Comparison of ENCODE assay signal across 22 cellular contexts in genomic region chr7:45296748-45297147, GRCh38.
DNase-seq lines count a peak whose midpoint lies in the region; ATAC-seq, FAIRE-seq and TF ChIP-seq lines count a peak whose summit lies in the region.
"Had no signal": no experiment of that assay in that cellular context is flagged by ENCODE, and none has a peak within 500 bp of the region (broad histone marks: within the 10 kb centered on the region; RNA-seq: fewer than 3 reads in every experiment).

No MANE protein-coding gene starts in this region.

- no peak overlapping the region for H4K5ac ChIP-seq in IMR-90 (ENCODE audit: low read depth, low read length)

- H3K9ac ChIP-seq in IMR-90 (ENCODE audit: low read depth, low read length) (no peak overlapping the region), K562 (ENCODE audit: insufficient read depth in 1 of 2, low read depth in 2 of 2, low read length in 2 of 2) (no peak overlapping the region)
- H3K9ac ChIP-seq: BLaER1 treated with 17β-estradiol and CSF1 and Interleukin-3, amounts not matched to agents 10 nM and 100 nM had no signal

- H3K4me3 ChIP-seq in A549 (no peak overlapping the region), IMR-90 (ENCODE audit: insufficient read depth, low read depth, low read length) (no peak overlapping the region), K562 (no peak overlapping the region), GM23338 (no peak overlapping the region)
- H3K4me3 ChIP-seq: BLaER1 treated with 17β-estradiol and CSF1 and Interleukin-3, amounts not matched to agents 10 nM and 100 nM had no signal

- H3K18ac ChIP-seq in IMR-90 (ENCODE audit: low read depth, low read length), result no peak overlapping the region

- no TSS peak for BruUV-seq in IMR-90 (replicated peaks; lab: Mats Ljungman, UMichigan)
- BruUV-seq in K562 (replicated peaks; lab: Mats Ljungman, UMichigan), result no TSS peak

- H3K4me1 ChIP-seq in A549, result no peaks in the 10 kb centered on the region
- H3K4me1 ChIP-seq in IMR-90 (ENCODE audit: control insufficient read depth, insufficient read depth, low read length), result no peaks in the 10 kb centered on the region
- no peaks in the 10 kb centered on the region for H3K4me1 ChIP-seq in K562 (replicated peaks in 1 of 2; ENCODE audit: control insufficient read depth in 2 of 2, insufficient read depth in 2 of 2, low read length in 2 of 2)
- no peaks in the 10 kb centered on the region for H3K4me1 ChIP-seq in GM23338 (ENCODE audit: insufficient read depth)
- H3K4me1 ChIP-seq: Caco-2 had no signal

- no peaks in the 10 kb centered on the region; the same call in 1 of the 2 replicates for H3K9me2 ChIP-seq in GM23338 (ENCODE audit: insufficient read depth)

- H2AK9ac ChIP-seq in IMR-90 (replicated peaks; ENCODE audit: low read depth, low read length, poor library complexity), result no peak overlapping the region

- no peaks in the 10 kb centered on the region for H3K79me1 ChIP-seq in IMR-90 (ENCODE audit: low read depth in 1 of 2, low read length in 2 of 2)

- no peak overlapping the region for H2BK15ac ChIP-seq in IMR-90 (ENCODE audit: low read depth, low read length)

- H4K20me1 ChIP-seq in IMR-90 (ENCODE audit: insufficient read depth, low read length) (no peaks in the 10 kb centered on the region), K562 (replicated peaks; ENCODE audit: control insufficient read depth, insufficient read depth, low read length) (no peaks in the 10 kb centered on the region), GM23338 (replicated peaks; ENCODE audit: insufficient read depth) (no peaks in the 10 kb centered on the region)
- H4K20me1 ChIP-seq: BLaER1 treated with 17β-estradiol and CSF1 and Interleukin-3, amounts not matched to agents 10 nM and 100 nM had no signal

- in situ Hi-C loops in IMR-90 (cut with MboI; ENCODE audit: low sequenced_read_pairs) (no loop called here), K562 (cut with MboI) (no loop called here)

- H3K4me2 ChIP-seq in A549, result no peak overlapping the region
- H3K4me2 ChIP-seq in IMR-90 (ENCODE audit: low read depth, low read length), result no peak overlapping the region
- no peak overlapping the region for H3K4me2 ChIP-seq in K562 (ENCODE audit: insufficient read depth, low read length)
- H3K4me2 ChIP-seq in GM23338, result no peak overlapping the region
- H3K4me2 ChIP-seq: BLaER1 treated with 17β-estradiol and CSF1 and Interleukin-3, amounts not matched to agents 10 nM and 100 nM had no signal

- no peak for TF ChIP-seq EP300 in A549 (IDR thresholded peaks at IDR 0.05)
- TF ChIP-seq EP300 in K562 (IDR thresholded peaks at IDR 0.05; ENCODE audit: low read length), result no peak

- H4K8ac ChIP-seq in IMR-90 (ENCODE audit: low read depth in 2 of 2, low read length in 2 of 2), result no peak overlapping the region

- dilution Hi-C loops in IMR-90 (cut with HindIII; ENCODE audit: low sequenced_read_pairs, unreplicated experiment), result no loop called here

- H3K27ac ChIP-seq in A549 (no peak overlapping the region), IMR-90 (ENCODE audit: insufficient read depth, low read length) (no peak overlapping the region), K562 (ENCODE audit: extremely low read depth, low read depth, low read length) (no peak overlapping the region), GM23338 (ENCODE audit: low read depth) (no peak overlapping the region)
- H3K27ac ChIP-seq: BLaER1 treated with 17β-estradiol and CSF1 and Interleukin-3, amounts not matched to agents 10 nM and 100 nM; C4-2B had no signal

- POLR2A ChIA-PET in A549 (lab: Yijun Ruan, JAX), result no interaction called here
- POLR2A ChIA-PET in IMR-90 (lab: Charles Lee; ENCODE audit: unreplicated experiment), result no interaction called here
- POLR2A ChIA-PET in K562 (lab: Yijun Ruan, JAX), result interaction anchor here (1.0 kb wide), 1 partner anchor 12 kb away, joined by 3 read pairs; no protein-coding TSS in a partner anchor
- POLR2A ChIA-PET in activated CD8-positive, alpha-beta T cell treated with anti-CD3 and anti-CD28 coated beads for 36 hours (lab: Charles Lee), result no interaction called here

- TF ChIP-seq POLR2A in A549 (IDR thresholded peaks at IDR 0.05; ENCODE audit: low read length), result no peak
- no peak for TF ChIP-seq POLR2A in IMR-90 (IDR thresholded peaks at IDR 0.05; ENCODE audit: low read depth, low read length)
- TF ChIP-seq POLR2A in K562 (conservative IDR thresholded peaks at IDR 0.05), result no peak

- no peak overlapping the region for H3K56ac ChIP-seq in IMR-90 (ENCODE audit: extremely low read depth, insufficient read depth, low read length)

- no peaks in the 10 kb centered on the region for H3K79me2 ChIP-seq in K562 (ENCODE audit: control insufficient read depth, insufficient read depth, low read length)
- H3K79me2 ChIP-seq in GM23338 (replicated peaks; ENCODE audit: insufficient read depth), result no peaks in the 10 kb centered on the region

- H3K27me3 Mint-ChIP-seq in activated CD8-positive, alpha-beta T cell treated with anti-CD3 and anti-CD28 coated beads for 36 hours, result peaks cover 30% of the 10 kb centered on the region
- peaks cover 3% of the 10 kb centered on the region for H3K27me3 Mint-ChIP-seq in GM23338 (ENCODE audit: insufficient read depth, low read depth, poor library complexity)

- H2AK5ac ChIP-seq in IMR-90 (ENCODE audit: low read depth, low read length), result no peak overlapping the region

- no peak for DNase-seq in A549 (ENCODE audit: low read depth in 1 of 2, low spot score in 1 of 2)
- no peak for DNase-seq in IMR-90
- no peak for DNase-seq in K562 (ENCODE audit: extremely low read depth in 1 of 4, low spot score in 3 of 4)
- DNase-seq in ureter (ENCODE audit: low spot score), result no peak
- DNase-seq in activated CD8-positive, alpha-beta T cell treated with anti-CD3 and anti-CD28 coated beads for 36 hours, result no peak
- DNase-seq in GM23338 (ENCODE audit: low spot score), result no peak
- DNase-seq: 8988T; AML-193; Caco-2; Calu3; CD4-positive, alpha-beta T cell; CD8-positive, alpha-beta T cell; DMS79 treated with DMSO at 0.1 percent for 48 hours; GF-D8 had no signal

- H3K36me3 ChIP-seq in IMR-90 (ENCODE audit: control insufficient read depth, insufficient read depth, low read length), result no peaks in the 10 kb centered on the region
- no peaks in the 10 kb centered on the region for H3K36me3 ChIP-seq in K562 (ENCODE audit: control insufficient read depth, insufficient read depth, low read length)
- H3K36me3 ChIP-seq in GM23338 (ENCODE audit: insufficient read depth), result no peaks in the 10 kb centered on the region
- H3K36me3 ChIP-seq: BLaER1 treated with 17β-estradiol and CSF1 and Interleukin-3, amounts not matched to agents 10 nM and 100 nM had no signal

- H4K91ac ChIP-seq in IMR-90 (ENCODE audit: insufficient read depth, low read depth, low read length), result no peak overlapping the region

- CTCF ChIA-PET in A549 (lab: Yijun Ruan, JAX) (no interaction called here), IMR-90 (lab: Yijun Ruan, JAX) (no interaction called here), K562 (lab: Yijun Ruan, JAX; ENCODE audit: low intra/inter-chr PET ratio) (no interaction called here)
- CTCF ChIA-PET in activated CD8-positive, alpha-beta T cell treated with anti-CD3 and anti-CD28 coated beads for 36 hours (lab: Charles Lee), result no interaction called here

- no peaks in the 10 kb centered on the region for H3K4me1 Mint-ChIP-seq in activated CD8-positive, alpha-beta T cell treated with anti-CD3 and anti-CD28 coated beads for 36 hours (ENCODE audit: low read depth)
- no peaks in the 10 kb centered on the region for H3K4me1 Mint-ChIP-seq in GM23338
- H3K4me1 Mint-ChIP-seq: B cell had no signal

- H3K27me3 ChIP-seq in IMR-90 (ENCODE audit: control insufficient read depth, insufficient read depth, low read length) (no peaks in the 10 kb centered on the region; the same call in 1 of the 2 replicates), K562 (ENCODE audit: control insufficient read depth in 2 of 2, insufficient read depth in 2 of 2, low read length in 2 of 2) (peaks cover 0 to 16% of the 10 kb centered on the region in 2 experiments; a peak in 2 of 5 replicates), GM23338 (ENCODE audit: insufficient read depth) (no peaks in the 10 kb centered on the region)
- H3K27me3 ChIP-seq: BLaER1 treated with 17β-estradiol and CSF1 and Interleukin-3, amounts not matched to agents 10 nM and 100 nM had no signal

- no peak overlapping the region for H2BK20ac ChIP-seq in IMR-90 (ENCODE audit: low read depth, low read length)

- no peak overlapping the region for H3K4ac ChIP-seq in IMR-90 (ENCODE audit: low read depth, low read length)

- H3K4me3 Mint-ChIP-seq in activated CD8-positive, alpha-beta T cell treated with anti-CD3 and anti-CD28 coated beads for 36 hours, result no peak overlapping the region
- no peak overlapping the region for H3K4me3 Mint-ChIP-seq in GM23338
- H3K4me3 Mint-ChIP-seq: B cell; CD4-positive, alpha-beta T cell; CD8-positive, alpha-beta T cell had no signal

- ATAC-seq in A549, result no peak
- no peak for ATAC-seq in IMR-90 (ENCODE audit: low read depth)
- no peak for ATAC-seq in K562
- ATAC-seq in activated CD8-positive, alpha-beta T cell treated with anti-CD3 and anti-CD28 coated beads for 36 hours, result no peak
- no peak for ATAC-seq in GM23338
- ATAC-seq: CD8-positive, alpha-beta T cell had no signal

- H3K27ac Mint-ChIP-seq in activated CD8-positive, alpha-beta T cell treated with anti-CD3 and anti-CD28 coated beads for 36 hours, result no peak overlapping the region
- no peak overlapping the region for H3K27ac Mint-ChIP-seq in GM23338
- H3K27ac Mint-ChIP-seq: B cell; CD4-positive, alpha-beta T cell; CD8-positive, alpha-beta T cell had no signal

- no peak overlapping the region for H2BK5ac ChIP-seq in IMR-90 (ENCODE audit: low read depth, low read length, poor library complexity, severe bottlenecking)

- no peaks in the 10 kb centered on the region for H3K36me3 Mint-ChIP-seq in activated CD8-positive, alpha-beta T cell treated with anti-CD3 and anti-CD28 coated beads for 36 hours (ENCODE audit: low read depth)
- no peaks in the 10 kb centered on the region for H3K36me3 Mint-ChIP-seq in GM23338 (ENCODE audit: low read depth)
- H3K36me3 Mint-ChIP-seq: CD8-positive, alpha-beta T cell had no signal

- TF ChIP-seq RAD21 in A549 (conservative IDR thresholded peaks at IDR 0.05 in 1 of 2, IDR thresholded peaks at IDR 0.05 in 1 of 2) (no peak), IMR-90 (IDR thresholded peaks at IDR 0.05; ENCODE audit: low read length) (no peak), K562 (CRISPR knock-in tag; conservative IDR thresholded peaks at IDR 0.05 in 1 of 2, IDR thresholded peaks at IDR 0.05 in 1 of 2) (no peak)

- no peaks in the 10 kb centered on the region; the same call in 1 of the 2 replicates for H3K9me1 ChIP-seq in IMR-90 (ENCODE audit: insufficient read depth, low read length)
- H3K9me1 ChIP-seq in K562 (ENCODE audit: control insufficient read depth, insufficient read depth, low read length), result no peaks in the 10 kb centered on the region

- H2AFZ ChIP-seq in IMR-90 (replicated peaks; ENCODE audit: low read length, poor library complexity) (no peak overlapping the region), K562 (ENCODE audit: low read depth, low read length) (no peak overlapping the region), GM23338 (no peak overlapping the region)

- H3K9me3 ChIP-seq in A549 (peaks cover 10% of the 10 kb centered on the region; the same call in 2 of the 3 replicates), IMR-90 (ENCODE audit: control insufficient read depth, insufficient read depth, low read length) (no peaks in the 10 kb centered on the region), K562 (replicated peaks; ENCODE audit: control insufficient read depth, insufficient read depth, low read depth, low read length) (no peaks in the 10 kb centered on the region)

- no peak overlapping the region for H3K23ac ChIP-seq in IMR-90 (ENCODE audit: low read depth, low read length)

- H3K9me3 Mint-ChIP-seq in activated CD8-positive, alpha-beta T cell treated with anti-CD3 and anti-CD28 coated beads for 36 hours, result peaks cover 2% of the 10 kb centered on the region
- H3K9me3 Mint-ChIP-seq in GM23338, result no peaks in the 10 kb centered on the region; the same call in 1 of the 3 replicates
- H3K9me3 Mint-ChIP-seq: CD8-positive, alpha-beta T cell had no signal

- no peaks in the 10 kb centered on the region for H3F3A ChIP-seq in GM23338 (replicated peaks; ENCODE audit: low read depth)

- H2BK120ac ChIP-seq in IMR-90 (ENCODE audit: low read depth, low read length), result no peak overlapping the region

- H3K14ac ChIP-seq in IMR-90 (replicated peaks; ENCODE audit: low read depth, low read length), result no peak overlapping the region

- no peak for TF ChIP-seq CTCF in A549 (IDR thresholded peaks at IDR 0.05)
- TF ChIP-seq CTCF in IMR-90 (conservative IDR thresholded peaks at IDR 0.05; ENCODE audit: low read depth, low read length), result no peak
- no peak for TF ChIP-seq CTCF in K562 (IDR thresholded peaks at IDR 0.05 in 2 of 3, conservative IDR thresholded peaks at IDR 0.05 in 1 of 3; ENCODE audit: insufficient read depth in 2 of 3, low read depth in 1 of 3, low read length in 3 of 3)
- TF ChIP-seq CTCF in activated CD8-positive, alpha-beta T cell treated with anti-CD3 and anti-CD28 coated beads for 36 hours (IDR thresholded peaks at IDR 0.05), result no peak
- TF ChIP-seq CTCF in GM23338 (conservative IDR thresholded peaks at IDR 0.05; ENCODE audit: low read depth in 2 of 2), result no peak

- FAIRE-seq in A549 (lab: Jason Lieb, UNC) (no peak), K562 (lab: Jason Lieb, UNC) (no peak)
- FAIRE-seq: A204.1, D721Med, G401.6, GM12891, GM19239 had no signal

- intact Hi-C loops in IMR-90 (cut with micrococcal nuclease), result no loop called here
- intact Hi-C loops in K562 (cut with micrococcal nuclease), result no loop called here
- intact Hi-C loops in activated CD8-positive, alpha-beta T cell treated with anti-CD3 and anti-CD28 coated beads for 36 hours (cut with micrococcal nuclease), result no loop called here

Comparison
In these comparisons a context has a peak if more than half of its experiments do, and no peak if none do; other contexts are left out.
1. Of the 35 proteins assayed by ChIP-seq in both K562 and A549: peak only in K562: none; only in A549: none; in both: MAFK; in neither: 34.